Comparison of ENCODE assay signal across 8 cellular contexts in the genomic region with DNA sequence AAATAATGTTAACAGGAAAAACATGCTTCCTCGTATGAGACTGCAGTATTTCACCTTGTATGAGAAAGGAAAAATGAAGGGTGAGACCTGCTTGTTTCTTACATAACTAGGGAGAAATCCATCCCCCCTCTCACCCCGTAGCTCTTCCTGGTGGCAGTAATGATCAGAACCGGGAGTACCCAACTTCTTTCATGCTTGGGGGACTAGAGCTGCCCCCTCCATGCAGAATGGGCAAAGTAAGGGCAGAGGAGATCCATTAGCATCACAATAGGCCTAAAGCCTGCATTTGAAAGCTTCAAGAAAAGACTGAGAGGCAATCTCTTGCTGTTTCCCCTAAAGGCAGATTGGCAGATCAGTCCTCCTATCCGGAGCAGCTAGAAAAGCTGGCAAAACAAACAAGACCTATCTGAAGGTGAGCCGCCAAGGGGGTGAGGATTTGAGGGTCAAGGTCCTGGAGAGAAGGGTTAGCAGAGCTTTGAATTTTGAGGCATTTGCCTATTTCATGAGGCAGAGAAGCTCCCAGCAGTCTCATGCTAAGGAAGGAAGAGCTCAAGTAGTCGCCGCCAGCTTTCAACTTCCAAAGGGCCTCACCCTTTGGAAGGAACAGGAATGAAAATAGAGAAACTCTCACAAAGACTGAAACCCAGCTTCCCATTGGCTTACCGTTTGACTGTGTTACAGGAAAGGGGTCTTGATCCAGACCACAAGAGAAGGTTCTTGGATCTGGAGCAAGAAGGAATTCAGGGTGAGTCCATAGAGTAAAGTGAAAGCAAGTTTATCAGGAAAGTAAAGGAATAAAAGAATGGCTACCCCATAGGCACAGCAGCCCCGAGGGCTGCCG. TPM values are rescaled to one million over a fixed set of nuclear protein-coding genes. Genes with fewer than 3 reads are reported as not detected.
DNase-seq lines count a peak whose midpoint lies in the region; ATAC-seq, FAIRE-seq and TF ChIP-seq lines count a peak whose summit lies in the region.

No MANE protein-coding gene starts in this region.

- H3K4me3 ChIP-seq in HepG2 (replicated peaks in 1 of 3; ENCODE audit: insufficient read depth in 1 of 3, low read depth in 2 of 3, low read length in 3 of 3) (peak overlapping the region; percentile 63 to 72 (median 66)), right lobe of liver (no peak overlapping the region), breast epithelium (peak overlapping the region in 1 of 3 donors; percentile 28), tibial artery (no peak overlapping the region)

- no peaks in the 10 kb centered on the region for H3K36me3 Mint-ChIP-seq in mesothelial cell of epicardium
- no peaks in the 10 kb centered on the region for H3K36me3 Mint-ChIP-seq in activated CD4-positive, alpha-beta T cell treated with anti-CD3 and anti-CD28 coated beads for 36 hours (ENCODE audit: low read depth)

- no peaks in the 10 kb centered on the region for H4K20me1 ChIP-seq in HepG2 (ENCODE audit: insufficient read depth, low read length)

- peak overlapping the region; percentile 87 for H3K27ac Mint-ChIP-seq in mesothelial cell of epicardium
- no peak overlapping the region for H3K27ac Mint-ChIP-seq in activated CD4-positive, alpha-beta T cell treated with anti-CD3 and anti-CD28 coated beads for 36 hours

- H3K9me3 ChIP-seq in HepG2 (ENCODE audit: low read length) (no peaks in the 10 kb centered on the region), right lobe of liver (no peaks in the 10 kb centered on the region), breast epithelium (no peaks in the 10 kb centered on the region), tibial artery (no peaks in the 10 kb centered on the region)

- H3K27me3 ChIP-seq in HepG2 (ENCODE audit: control insufficient read depth in 1 of 2, insufficient read depth in 2 of 2, low read length in 2 of 2) (no peaks in the 10 kb centered on the region; a peak in 1 of 5 replicates), right lobe of liver (no peaks in the 10 kb centered on the region), breast epithelium (no peaks in the 10 kb centered on the region), tibial artery (no peaks in the 10 kb centered on the region)

- ATAC-seq in HepG2 (peak; percentile 66), right lobe of liver (no peak), HG03045 (IDR thresholded peaks at IDR 0.05; ENCODE audit: unreplicated experiment) (no peak)
- no peak for ATAC-seq in activated CD4-positive, alpha-beta T cell treated with anti-CD3 and anti-CD28 coated beads for 36 hours

- no peaks in the 10 kb centered on the region for H3K9me3 Mint-ChIP-seq in mesothelial cell of epicardium
- no peaks in the 10 kb centered on the region for H3K9me3 Mint-ChIP-seq in activated CD4-positive, alpha-beta T cell treated with anti-CD3 and anti-CD28 coated beads for 36 hours (ENCODE audit: low read depth)

- in situ Hi-C loops in HepG2 (cut with HindIII; ENCODE audit: extremely low pct_ligation_motif_present, low pct_unique_long_range_greater_than_20kb), result loop anchor here (5.0 to 25.0 kb wide), 2 partner anchors 170 to 650 kb away; no protein-coding TSS in a partner anchor

- peaks cover 26% of the 10 kb centered on the region for H3K4me1 Mint-ChIP-seq in mesothelial cell of epicardium
- H3K4me1 Mint-ChIP-seq in activated CD4-positive, alpha-beta T cell treated with anti-CD3 and anti-CD28 coated beads for 36 hours, result peaks cover 16% of the 10 kb centered on the region

- FAIRE-seq in HepG2 (lab: Jason Lieb, UNC), result peak; percentile 59

- TF ChIP-seq POLR2A in HepG2 (IDR thresholded peaks at IDR 0.05; ENCODE audit: insufficient read depth in 1 of 2, low read depth in 2 of 2, low read length in 2 of 2), result no peak
- TF ChIP-seq POLR2A in right lobe of liver (IDR thresholded peaks at IDR 0.05), result no peak
- no peak for TF ChIP-seq POLR2A in breast epithelium (IDR thresholded peaks at IDR 0.05)

- peak overlapping the region; percentile 49 for H3K9ac ChIP-seq in HepG2 (ENCODE audit: insufficient read depth, low read depth, low read length)

- 3% methylated on average over 10 of the region's 10 CpGs for WGBS in HepG2 (ENCODE audit: low lambda C conversion rate)
- 42% methylated on average over 7 of the region's 10 CpGs for WGBS in right lobe of liver (ENCODE audit: insufficient coverage, low coverage, low lambda C conversion rate, missing lambda C conversion rate)

- TF ChIP-seq CTCF in HepG2 (CRISPR knock-in tag; IDR thresholded peaks at IDR 0.05) (no peak), right lobe of liver (IDR thresholded peaks at IDR 0.05) (no peak), breast epithelium (IDR thresholded peaks at IDR 0.05) (no peak), mesothelial cell of epicardium (IDR thresholded peaks at IDR 0.05; ENCODE audit: unreplicated experiment) (no peak), tibial artery (IDR thresholded peaks at IDR 0.05) (no peak)

- peak overlapping the region; percentile 82 for H3K4me2 ChIP-seq in HepG2 (ENCODE audit: low read depth, low read length)

- CTCF ChIA-PET in HepG2 (lab: Yijun Ruan, JAX; ENCODE audit: low intra/inter-chr PET ratio, low total read pairs), result interaction anchor here (0.6 to 2.9 kb wide), 4 partner anchors 48 to 649 kb away, joined by 3 to 18 read pairs (median 8); no protein-coding TSS in a partner anchor
- CTCF ChIA-PET in activated CD4-positive, alpha-beta T cell treated with anti-CD3 and anti-CD28 coated beads for 36 hours (lab: Charles Lee), result interaction anchor here (0.7 to 4.7 kb wide), 29 partner anchors 7 to 650 kb away, joined by 3 to 37 read pairs (median 4); a partner anchor contains a TSS

- no peaks in the 10 kb centered on the region for H3K27me3 Mint-ChIP-seq in mesothelial cell of epicardium (ENCODE audit: low read depth)
- H3K27me3 Mint-ChIP-seq in activated CD4-positive, alpha-beta T cell treated with anti-CD3 and anti-CD28 coated beads for 36 hours, result no peaks in the 10 kb centered on the region

- H2AFZ ChIP-seq in HepG2 (ENCODE audit: low read length), result peak overlapping the region; percentile 89

- no peak for TF ChIP-seq EP300 in HepG2 (IDR thresholded peaks at IDR 0.05; ENCODE audit: low read depth in 2 of 2, low read length in 2 of 2)
- TF ChIP-seq EP300 in HepG2 (CRISPR knock-in tag; IDR thresholded peaks at IDR 0.05; ENCODE audit: borderline replicate concordance), result no peak

- TSS peak; percentile 72 for BruUV-seq in HepG2 (replicated peaks; lab: Mats Ljungman, UMichigan)

- POLR2A ChIA-PET in HepG2 (lab: Yijun Ruan, JAX), result interaction anchor here (0.8 to 2.3 kb wide), 10 partner anchors 29 to 205 kb away, joined by 3 to 19 read pairs (median 4); a partner anchor contains a TSS
- POLR2A ChIA-PET in activated CD4-positive, alpha-beta T cell treated with anti-CD3 and anti-CD28 coated beads for 36 hours (lab: Charles Lee), result interaction anchor here (0.5 to 1.6 kb wide), 3 partner anchors 17 to 134 kb away, joined by 3 to 4 read pairs (median 4); a partner anchor contains a TSS

- H3K4me3 Mint-ChIP-seq in mesothelial cell of epicardium, result peak overlapping the region; percentile 45
- H3K4me3 Mint-ChIP-seq in activated CD4-positive, alpha-beta T cell treated with anti-CD3 and anti-CD28 coated beads for 36 hours, result no peak overlapping the region

- intact Hi-C loops in HepG2 (cut with micrococcal nuclease; ENCODE audit: unreplicated experiment), result loop anchor here (2.0 kb wide), 1 partner anchor 37 kb away; no protein-coding TSS in a partner anchor
- intact Hi-C loops in right lobe of liver (cut with DNase I), result loop anchor here in 1 of 2 donors (5.0 kb wide), 1 partner anchor 170 kb away; no protein-coding TSS in a partner anchor
- intact Hi-C loops in breast epithelium (cut with DNase I; ENCODE audit: low total_unique reads), result no loop called here
- intact Hi-C loops in tibial artery (cut with DNase I; ENCODE audit: low total_unique reads), result loop anchor here (10.0 kb wide), 1 partner anchor 167 kb away; no protein-coding TSS in a partner anchor
- intact Hi-C loops in activated CD4-positive, alpha-beta T cell treated with anti-CD3 and anti-CD28 coated beads for 36 hours (cut with DNase I, micrococcal nuclease), result loop anchor here in 1 of 2 experiments (2.0 to 5.0 kb wide), 2 partner anchors 35 to 147 kb away; a partner anchor contains a TSS

- H3K27ac ChIP-seq in HepG2 (ENCODE audit: extremely low read length, insufficient read depth, low read length), result peak overlapping the region; percentile 29
- no peak overlapping the region for H3K27ac ChIP-seq in right lobe of liver
- H3K27ac ChIP-seq in breast epithelium, result peak overlapping the region; percentile 81 to 82
- H3K27ac ChIP-seq in tibial artery, result no peak overlapping the region

- no peak for TF ChIP-seq RAD21 in HepG2 (CRISPR knock-in tag; IDR thresholded peaks at IDR 0.05)

- DNase-seq in HepG2 (ENCODE audit: low spot score) (peak; percentile 65), right lobe of liver (no peak), breast epithelium (ENCODE audit: low spot score in 2 of 2) (no peak), mesothelial cell of epicardium (ENCODE audit: low spot score in 2 of 2, unreplicated experiment in 2 of 2) (no peak), DMS 273 treated with DMSO at 0.1 percent for 48 hours (lab: John Stamatoyannopoulos, UW) (no peak), tibial artery (no peak)
- no peak for DNase-seq in activated CD4-positive, alpha-beta T cell treated with anti-CD3 and anti-CD28 coated beads for 36 hours

- peaks cover 20% of the 10 kb centered on the region for H3K4me1 ChIP-seq in HepG2 (ENCODE audit: insufficient read depth, low read length)
- no peaks in the 10 kb centered on the region for H3K4me1 ChIP-seq in right lobe of liver
- no peaks in the 10 kb centered on the region for H3K4me1 ChIP-seq in breast epithelium
- H3K4me1 ChIP-seq in tibial artery, result peaks cover 0 to 15% (median 8%) of the 10 kb centered on the region in 4 donors

- no peaks in the 10 kb centered on the region for H3K36me3 ChIP-seq in HepG2 (replicated peaks in 1 of 2; ENCODE audit: control insufficient read depth in 1 of 2, insufficient read depth in 2 of 2, low read length in 2 of 2)
- no peaks in the 10 kb centered on the region for H3K36me3 ChIP-seq in right lobe of liver
- no peaks in the 10 kb centered on the region for H3K36me3 ChIP-seq in breast epithelium
- no peaks in the 10 kb centered on the region for H3K36me3 ChIP-seq in tibial artery

- no peaks in the 10 kb centered on the region for H3K79me2 ChIP-seq in HepG2 (ENCODE audit: insufficient read depth, low read length)

RNA-seq across cellular contexts. Expression of a gene that starts 36.2 kb away (rescaled TPM):
- total RNA-seq in HepG2 (2016; rRNA removed; fragmentation: Illumina TruSeq; extraction: Trizol), result 6.7 and 7.9 TPM in 2 replicates
- 1.7 and 2.0 TPM in 2 replicates for total RNA-seq in HepG2 (2016; cell fraction: cytosol; rRNA removed; fragmentation: Illumina TruSeq; extraction: Trizol; ENCODE audit: low read depth)
- 6.7 and 7.5 TPM in 2 replicates for total RNA-seq in HepG2 (2016; cell fraction: insoluble cytoplasmic fraction; rRNA removed; fragmentation: Illumina TruSeq; extraction: Trizol)
- 4.9 and 5.1 TPM in 2 replicates for total RNA-seq in HepG2 (2016; cell fraction: membrane; rRNA removed; fragmentation: Illumina TruSeq; extraction: Trizol)
- 4.8 and 6.3 TPM in 2 replicates for total RNA-seq in HepG2 (2016; cell fraction: nucleus; rRNA removed; fragmentation: Illumina TruSeq; extraction: Trizol)
- 2.9 and 3.0 TPM in 2 replicates for polyA plus RNA-seq in HepG2 (2011; rRNA removed)
- 2.5 and 3.1 TPM in 2 replicates for polyA plus RNA-seq in HepG2 (2011; cell fraction: cytosol; rRNA removed)
- polyA plus RNA-seq in HepG2 (2011; cell fraction: nucleus; rRNA removed), result 9.0 and 9.5 TPM in 2 replicates
- polyA plus RNA-seq in HepG2 (2012), result 12.7 and 14.8 TPM in 2 replicates
- polyA plus RNA-seq in HepG2 (2016; cell fraction: cytosol; fragmentation: Illumina TruSeq; extraction: Trizol; ENCODE audit: low read depth), result 1.9 and 2.1 TPM in 2 replicates
- polyA plus RNA-seq in HepG2 (2016; cell fraction: insoluble cytoplasmic fraction; fragmentation: Illumina TruSeq; extraction: Trizol; ENCODE audit: low read depth), result 15.1 and 20.8 TPM in 2 replicates
- polyA plus RNA-seq in HepG2 (2016; cell fraction: membrane; fragmentation: Illumina TruSeq; extraction: Trizol; ENCODE audit: low read depth), result 3.2 and 4.9 TPM in 2 replicates
- polyA plus RNA-seq in HepG2 (2016; cell fraction: nucleus; fragmentation: Illumina TruSeq; extraction: Trizol; ENCODE audit: insufficient read depth, low read depth), result 14.7 and 18.1 TPM in 2 replicates
- 3.1 and 5.4 TPM in 2 replicates for polyA minus RNA-seq in HepG2 (2011; rRNA and poly(A)+ RNA removed; ENCODE audit: low replicate concordance)
- polyA minus RNA-seq in HepG2 (2011; cell fraction: cytosol; rRNA and poly(A)+ RNA removed), result 6.2 and 6.5 TPM in 2 replicates
- 2.2 and 3.2 TPM in 2 replicates for polyA minus RNA-seq in HepG2 (2011; cell fraction: nucleus; rRNA and poly(A)+ RNA removed)
- 10 to 100 TPM; 12.5 to 26.0 (median 18.2) TPM for total RNA-seq in right lobe of liver
- 10 to 100 TPM; 17.1 to 29.9 (median 23.9) TPM for total RNA-seq in breast epithelium
- 22.2 to 23.3 TPM (median 23.0 TPM) in 3 replicates for total RNA-seq in mesothelial cell of epicardium
- 10 to 100 TPM; 23.8 to 30.7 TPM for total RNA-seq in activated CD4-positive, alpha-beta T cell treated with anti-CD3 and anti-CD28 coated beads for 36 hours

RNA-seq across cellular contexts. Expression of a gene that starts 38.4 kb away (rescaled TPM):
- total RNA-seq in HepG2 (2016; rRNA removed; fragmentation: Illumina TruSeq; extraction: Trizol) (15.7 and 16.4 TPM in 2 replicates), right lobe of liver (1 to 10 TPM; 2.0 to 3.9 (median 2.5) TPM), breast epithelium (10 to 100 TPM; 13.1 to 15.1 (median 14.6) TPM), mesothelial cell of epicardium (55.8 to 56.5 TPM (median 56.0 TPM) in 3 replicates)
- total RNA-seq in HepG2 (2016; cell fraction: cytosol; rRNA removed; fragmentation: Illumina TruSeq; extraction: Trizol; ENCODE audit: low read depth), result 6.4 and 8.2 TPM in 2 replicates
- 12.7 and 14.4 TPM in 2 replicates for total RNA-seq in HepG2 (2016; cell fraction: insoluble cytoplasmic fraction; rRNA removed; fragmentation: Illumina TruSeq; extraction: Trizol)
- total RNA-seq in HepG2 (2016; cell fraction: membrane; rRNA removed; fragmentation: Illumina TruSeq; extraction: Trizol), result 9.4 and 10.3 TPM in 2 replicates
- 12.4 and 17.6 TPM in 2 replicates for total RNA-seq in HepG2 (2016; cell fraction: nucleus; rRNA removed; fragmentation: Illumina TruSeq; extraction: Trizol)
- polyA plus RNA-seq in HepG2 (2011; rRNA removed), result 8.3 and 12.5 TPM in 2 replicates
- 4.7 and 6.3 TPM in 2 replicates for polyA plus RNA-seq in HepG2 (2011; cell fraction: cytosol; rRNA removed)
- 9.8 and 21.4 TPM in 2 replicates for polyA plus RNA-seq in HepG2 (2011; cell fraction: nucleus; rRNA removed)
- polyA plus RNA-seq in HepG2 (2012), result 6.9 and 9.3 TPM in 2 replicates
- 5.5 and 6.2 TPM in 2 replicates for polyA plus RNA-seq in HepG2 (2016; cell fraction: cytosol; fragmentation: Illumina TruSeq; extraction: Trizol; ENCODE audit: low read depth)
- 11.3 and 11.4 TPM in 2 replicates for polyA plus RNA-seq in HepG2 (2016; cell fraction: insoluble cytoplasmic fraction; fragmentation: Illumina TruSeq; extraction: Trizol; ENCODE audit: low read depth)
- 5.7 and 6.9 TPM in 2 replicates for polyA plus RNA-seq in HepG2 (2016; cell fraction: membrane; fragmentation: Illumina TruSeq; extraction: Trizol; ENCODE audit: low read depth)
- polyA plus RNA-seq in HepG2 (2016; cell fraction: nucleus; fragmentation: Illumina TruSeq; extraction: Trizol; ENCODE audit: insufficient read depth, low read depth), result 19.7 and 20.7 TPM in 2 replicates
- 2.8 and 7.9 TPM in 2 replicates for polyA minus RNA-seq in HepG2 (2011; rRNA and poly(A)+ RNA removed; ENCODE audit: low replicate concordance)
- 6.2 and 10.6 TPM in 2 replicates for polyA minus RNA-seq in HepG2 (2011; cell fraction: cytosol; rRNA and poly(A)+ RNA removed)
- polyA minus RNA-seq in HepG2 (2011; cell fraction: nucleus; rRNA and poly(A)+ RNA removed), result 36.3 and 40.2 TPM in 2 replicates
- total RNA-seq in activated CD4-positive, alpha-beta T cell treated with anti-CD3 and anti-CD28 coated beads for 36 hours, result 10 to 100 TPM; 10.9 to 12.6 TPM

Comparison
In these comparisons a context has a peak if more than half of its experiments do, and no peak if none do; other contexts are left out.
1. H3K27ac ChIP-seq: peak in HepG2 (single experiment) and breast epithelium (2 of 2); none in right lobe of liver (0 of 3) and tibial artery (0 of 2).
2. H3K4me3 ChIP-seq: peak in HepG2 (3 of 3); none in right lobe of liver (0 of 3) and tibial artery (0 of 2).